19 cellular contexts compared by ENCODE assay signal in genomic region chr16:23110257-23110899, GRCh38.
"Had no signal": no experiment of that assay in that cellular context is flagged by ENCODE, and none has a peak within 500 bp of the region (broad histone marks: within the 10 kb centered on the region; RNA-seq: fewer than 3 reads in every experiment).

No MANE protein-coding gene starts in this region.

- H3K27ac Mint-ChIP-seq: endodermal cell; naive thymus-derived CD8-positive, alpha-beta T cell; stimulated activated naive B cell treated with anti-CD40 and anti-IgM and Interleukin-4, amounts not matched to agents 10 μg/mL and 1 μg/mL and 100 μg/mL, for 72 hours; stimulated activated naive CD8-positive, alpha-beta T cell treated with anti-CD3 and anti-CD28 coated beads, Interleukin-15, amount 100 ng/mL, for 72 hours had no signal

- DNase-seq: effector CD4-positive, alpha-beta T cell; endodermal cell; head of caudate nucleus; mucosa of descending colon; naive thymus-derived CD8-positive, alpha-beta T cell; posterior cingulate gyrus; sigmoid colon; stimulated activated CD4-positive, alpha-beta T cell treated with anti-CD3 and anti-CD28 coated beads, Interleukin-2, amount 100 ng/mL, for 24 hours; stimulated activated CD4-positive, alpha-beta T cell treated with anti-CD3 and anti-CD28 coated beads, Interleukin-4, amount 100 ng/mL, for 4 hours; stimulated activated naive B cell treated with anti-CD40 and anti-IgM and Interleukin-4, amounts not matched to agents 10 μg/mL and 1 μg/mL and 100 μg/mL, for 72 hours; stimulated activated naive CD8-positive, alpha-beta T cell treated with anti-CD3 and anti-CD28 coated beads, Interleukin-15, amount 100 ng/mL, for 72 hours; testis had no signal

- H3K4me2 ChIP-seq: hepatocyte had no signal

- H3K9me3 ChIP-seq: esophagus muscularis mucosa, mucosa of descending colon, sigmoid colon, testis, tibial nerve had no signal

- H3K27me3 ChIP-seq: esophagus muscularis mucosa, hepatocyte, sigmoid colon, testis, tibial nerve had no signal

- ATAC-seq: left lobe of liver; mucosa of descending colon; naive thymus-derived CD8-positive, alpha-beta T cell; stimulated activated naive B cell treated with anti-CD40 and anti-IgM and Interleukin-4, amounts not matched to agents 10 μg/mL and 1 μg/mL and 100 μg/mL, for 72 hours; stimulated activated naive CD8-positive, alpha-beta T cell treated with anti-CD3 and anti-CD28 coated beads, Interleukin-15, amount 100 ng/mL, for 72 hours had no signal

- H3K27ac ChIP-seq: coronary artery, esophagus muscularis mucosa, hepatocyte, sigmoid colon, skin epidermis, testis, tibial nerve had no signal

- H3K4me3 Mint-ChIP-seq: endodermal cell; naive thymus-derived CD8-positive, alpha-beta T cell; neural crest cell; stimulated activated naive B cell treated with anti-CD40 and anti-IgM and Interleukin-4, amounts not matched to agents 10 μg/mL and 1 μg/mL and 100 μg/mL, for 72 hours; stimulated activated naive CD8-positive, alpha-beta T cell treated with anti-CD3 and anti-CD28 coated beads, Interleukin-15, amount 100 ng/mL, for 72 hours had no signal

- H3K27me3 Mint-ChIP-seq: naive thymus-derived CD8-positive, alpha-beta T cell; stimulated activated naive B cell treated with anti-CD40 and anti-IgM and Interleukin-4, amounts not matched to agents 10 μg/mL and 1 μg/mL and 100 μg/mL, for 72 hours; stimulated activated naive CD8-positive, alpha-beta T cell treated with anti-CD3 and anti-CD28 coated beads, Interleukin-15, amount 100 ng/mL, for 72 hours had no signal

- H2AFZ ChIP-seq: hepatocyte had no signal

- H3K4me3 ChIP-seq: coronary artery, esophagus muscularis mucosa, hepatocyte, mucosa of descending colon, sigmoid colon, skin epidermis, testis, tibial nerve had no signal

- H3K4me1 Mint-ChIP-seq: neural crest cell; stimulated activated naive CD8-positive, alpha-beta T cell treated with anti-CD3 and anti-CD28 coated beads, Interleukin-15, amount 100 ng/mL, for 72 hours had no signal

- H3K9me3 Mint-ChIP-seq: naive thymus-derived CD8-positive, alpha-beta T cell; stimulated activated naive B cell treated with anti-CD40 and anti-IgM and Interleukin-4, amounts not matched to agents 10 μg/mL and 1 μg/mL and 100 μg/mL, for 72 hours; stimulated activated naive CD8-positive, alpha-beta T cell treated with anti-CD3 and anti-CD28 coated beads, Interleukin-15, amount 100 ng/mL, for 72 hours had no signal
